Comparison of ENCODE assay signal across 1 cellular context in genomic region chr2:241314933-241315182, GRCh38.
TF ChIP-seq lines count a peak whose summit lies in the region.

No MANE protein-coding gene starts in this region.

TF ChIP-seq in HEK293, 187 proteins besides CTCF, POLR2A, EP300 and RAD21 (continued from another document and continues in another):
- TF ChIP-seq ZBTB49 (tag by site-specific recombination; IDR thresholded peaks at IDR 0.05; ENCODE audit: low read depth), result no peak
- no peak for TF ChIP-seq ZNF701 (tag by site-specific recombination; IDR thresholded peaks at IDR 0.05)
- TF ChIP-seq ZNF692 (tag by site-specific recombination; IDR thresholded peaks at IDR 0.05), result peak; percentile 97; the same call in 1 of the 2 replicates
- 0 out of 2 replicates have a peak, but pooled peaks have one; percentile 10 for TF ChIP-seq TRIM28 (IDR thresholded peaks at IDR 0.05; ENCODE audit: borderline replicate concordance, low read length)
- TF ChIP-seq OVOL3 (tag by site-specific recombination; IDR thresholded peaks at IDR 0.05), result no peak
- TF ChIP-seq ZNF777 (tag by site-specific recombination; IDR thresholded peaks at IDR 0.05; ENCODE audit: borderline replicate concordance), result no peak
- TF ChIP-seq KLF16 (tag by site-specific recombination; IDR thresholded peaks at IDR 0.05), result no peak
- TF ChIP-seq GFI1B (tag by site-specific recombination; IDR thresholded peaks at IDR 0.05), result no peak
- TF ChIP-seq ZNF843 (tag by site-specific recombination; IDR thresholded peaks at IDR 0.05), result no peak
- no peak for TF ChIP-seq ZNF202 (tag by site-specific recombination; IDR thresholded peaks at IDR 0.05; ENCODE audit: borderline replicate concordance)
- TF ChIP-seq, protein P1, sequence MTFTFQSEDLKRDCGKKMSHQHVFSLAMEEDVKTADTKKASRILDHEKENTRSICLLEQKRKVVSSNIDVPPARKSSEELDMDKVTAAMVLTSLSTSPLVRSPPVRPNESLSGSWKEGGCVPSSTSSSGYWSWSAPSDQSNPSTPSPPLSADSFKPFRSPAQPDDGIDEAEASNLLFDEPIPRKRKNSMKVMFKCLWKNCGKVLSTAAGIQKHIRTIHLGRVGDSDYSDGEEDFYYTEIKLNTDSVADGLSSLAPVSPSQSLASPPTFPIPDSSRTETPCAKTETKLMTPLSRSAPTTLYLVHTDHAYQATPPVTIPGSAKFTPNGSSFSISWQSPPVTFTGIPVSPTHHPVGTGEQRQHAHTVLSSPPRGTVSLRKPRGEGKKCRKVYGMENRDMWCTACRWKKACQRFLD (tag by site-specific recombination; IDR thresholded peaks at IDR 0.05), result no peak
- TF ChIP-seq, protein P2, sequence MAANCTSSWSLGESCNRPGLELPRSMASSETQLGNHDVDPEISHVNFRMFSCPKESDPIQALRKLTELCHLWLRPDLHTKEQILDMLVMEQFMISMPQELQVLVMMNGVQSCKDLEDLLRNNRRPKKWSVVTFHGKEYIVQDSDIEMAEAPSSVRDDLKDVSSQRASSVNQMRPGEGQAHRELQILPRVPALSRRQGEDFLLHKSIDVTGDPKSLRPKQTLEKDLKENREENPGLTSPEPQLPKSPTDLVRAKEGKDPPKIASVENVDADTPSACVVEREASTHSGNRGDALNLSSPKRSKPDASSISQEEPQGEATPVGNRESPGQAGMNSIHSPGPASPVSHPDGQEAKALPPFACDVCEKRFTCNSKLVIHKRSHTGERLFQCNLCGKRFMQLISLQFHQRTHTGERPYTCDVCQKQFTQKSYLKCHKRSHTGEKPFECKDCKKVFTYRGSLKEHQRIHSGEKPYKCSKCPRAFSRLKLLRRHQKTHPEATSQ (tag by site-specific recombination; IDR thresholded peaks at IDR 0.05), result 0 out of 2 replicates have a peak, but pooled peaks have one; percentile 27
- no peak for TF ChIP-seq ZNF138 (tag by site-specific recombination; IDR thresholded peaks at IDR 0.05; ENCODE audit: borderline replicate concordance)
- peak; percentile 93 for TF ChIP-seq HIC1 (tag by site-specific recombination; IDR thresholded peaks at IDR 0.05)
- peak; percentile 94; the same call in 1 of the 2 replicates for TF ChIP-seq ZBTB20 (tag by site-specific recombination; IDR thresholded peaks at IDR 0.05)
- TF ChIP-seq ZNF596 (tag by site-specific recombination; IDR thresholded peaks at IDR 0.05), result peak; percentile 45; the same call in 1 of the 2 replicates
- no peak for TF ChIP-seq ZNF548 (tag by site-specific recombination; IDR thresholded peaks at IDR 0.05)
- peak; percentile 79 for TF ChIP-seq ZBTB48 (tag by site-specific recombination; IDR thresholded peaks at IDR 0.05)
- TF ChIP-seq ZNF776 (tag by site-specific recombination; IDR thresholded peaks at IDR 0.05; ENCODE audit: borderline replicate concordance), result no peak
- TF ChIP-seq, protein P3, sequence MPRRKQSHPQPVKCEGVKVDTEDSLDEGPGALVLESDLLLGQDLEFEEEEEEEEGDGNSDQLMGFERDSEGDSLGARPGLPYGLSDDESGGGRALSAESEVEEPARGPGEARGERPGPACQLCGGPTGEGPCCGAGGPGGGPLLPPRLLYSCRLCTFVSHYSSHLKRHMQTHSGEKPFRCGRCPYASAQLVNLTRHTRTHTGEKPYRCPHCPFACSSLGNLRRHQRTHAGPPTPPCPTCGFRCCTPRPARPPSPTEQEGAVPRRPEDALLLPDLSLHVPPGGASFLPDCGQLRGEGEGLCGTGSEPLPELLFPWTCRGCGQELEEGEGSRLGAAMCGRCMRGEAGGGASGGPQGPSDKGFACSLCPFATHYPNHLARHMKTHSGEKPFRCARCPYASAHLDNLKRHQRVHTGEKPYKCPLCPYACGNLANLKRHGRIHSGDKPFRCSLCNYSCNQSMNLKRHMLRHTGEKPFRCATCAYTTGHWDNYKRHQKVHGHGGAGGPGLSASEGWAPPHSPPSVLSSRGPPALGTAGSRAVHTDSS (tag by site-specific recombination; IDR thresholded peaks at IDR 0.05), result no peak
- peak; percentile 42; the same call in 1 of the 2 replicates for TF ChIP-seq KLF1 (tag by site-specific recombination; IDR thresholded peaks at IDR 0.05)
- no peak for TF ChIP-seq ZNF121 (tag by site-specific recombination; IDR thresholded peaks at IDR 0.05)
- no peak for TF ChIP-seq EGR2 (tag by site-specific recombination; IDR thresholded peaks at IDR 0.05; ENCODE audit: low read depth)
- TF ChIP-seq, protein P4, sequence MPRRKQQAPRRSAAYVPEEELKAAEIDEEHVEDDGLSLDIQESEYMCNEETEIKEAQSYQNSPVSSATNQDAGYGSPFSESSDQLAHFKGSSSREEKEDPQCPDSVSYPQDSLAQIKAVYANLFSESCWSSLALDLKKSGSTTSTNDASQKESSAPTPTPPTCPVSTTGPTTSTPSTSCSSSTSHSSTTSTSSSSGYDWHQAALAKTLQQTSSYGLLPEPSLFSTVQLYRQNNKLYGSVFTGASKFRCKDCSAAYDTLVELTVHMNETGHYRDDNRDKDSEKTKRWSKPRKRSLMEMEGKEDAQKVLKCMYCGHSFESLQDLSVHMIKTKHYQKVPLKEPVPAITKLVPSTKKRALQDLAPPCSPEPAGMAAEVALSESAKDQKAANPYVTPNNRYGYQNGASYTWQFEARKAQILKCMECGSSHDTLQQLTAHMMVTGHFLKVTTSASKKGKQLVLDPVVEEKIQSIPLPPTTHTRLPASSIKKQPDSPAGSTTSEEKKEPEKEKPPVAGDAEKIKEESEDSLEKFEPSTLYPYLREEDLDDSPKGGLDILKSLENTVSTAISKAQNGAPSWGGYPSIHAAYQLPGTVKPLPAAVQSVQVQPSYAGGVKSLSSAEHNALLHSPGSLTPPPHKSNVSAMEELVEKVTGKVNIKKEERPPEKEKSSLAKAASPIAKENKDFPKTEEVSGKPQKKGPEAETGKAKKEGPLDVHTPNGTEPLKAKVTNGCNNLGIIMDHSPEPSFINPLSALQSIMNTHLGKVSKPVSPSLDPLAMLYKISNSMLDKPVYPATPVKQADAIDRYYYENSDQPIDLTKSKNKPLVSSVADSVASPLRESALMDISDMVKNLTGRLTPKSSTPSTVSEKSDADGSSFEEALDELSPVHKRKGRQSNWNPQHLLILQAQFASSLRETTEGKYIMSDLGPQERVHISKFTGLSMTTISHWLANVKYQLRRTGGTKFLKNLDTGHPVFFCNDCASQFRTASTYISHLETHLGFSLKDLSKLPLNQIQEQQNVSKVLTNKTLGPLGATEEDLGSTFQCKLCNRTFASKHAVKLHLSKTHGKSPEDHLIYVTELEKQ (tag by site-specific recombination; IDR thresholded peaks at IDR 0.05; ENCODE audit: borderline replicate concordance), result no peak
- TF ChIP-seq ZFHX2 (tag by site-specific recombination; conservative IDR thresholded peaks at IDR 0.05), result no peak
- no peak; the same call in none of the 2 replicates for TF ChIP-seq ZNF423 (tag by site-specific recombination; IDR thresholded peaks at IDR 0.05)
- TF ChIP-seq ZNF529 (tag by site-specific recombination; IDR thresholded peaks at IDR 0.05; ENCODE audit: insufficient replicate concordance), result no peak
- no peak for TF ChIP-seq ZNF544 (tag by site-specific recombination; IDR thresholded peaks at IDR 0.05)
- TF ChIP-seq ZSCAN16 (tag by site-specific recombination; IDR thresholded peaks at IDR 0.05), result no peak
- TF ChIP-seq ZNF561 (tag by site-specific recombination; IDR thresholded peaks at IDR 0.05; ENCODE audit: borderline replicate concordance), result no peak; the same call in 1 of the 2 replicates
- no peak for TF ChIP-seq YY1 (tag by site-specific recombination; IDR thresholded peaks at IDR 0.05)
- no peak for TF ChIP-seq ZNF639 (tag by site-specific recombination; IDR thresholded peaks at IDR 0.05)
- TF ChIP-seq ZNF768 (tag by site-specific recombination; IDR thresholded peaks at IDR 0.05), result 0 out of 2 replicates have a peak, but pooled peaks have one; percentile 34
- no peak for TF ChIP-seq SP7 (tag by site-specific recombination; IDR thresholded peaks at IDR 0.05)
- no peak for TF ChIP-seq ZNF416 (tag by site-specific recombination; IDR thresholded peaks at IDR 0.05)
- no peak for TF ChIP-seq ZNF175 (tag by site-specific recombination; IDR thresholded peaks at IDR 0.05)
- peak; percentile 21; the same call in 1 of the 2 replicates for TF ChIP-seq ZSCAN30 (tag by site-specific recombination; IDR thresholded peaks at IDR 0.05)
- TF ChIP-seq ZSCAN4 (tag by site-specific recombination; IDR thresholded peaks at IDR 0.05), result no peak
- TF ChIP-seq, protein P5, sequence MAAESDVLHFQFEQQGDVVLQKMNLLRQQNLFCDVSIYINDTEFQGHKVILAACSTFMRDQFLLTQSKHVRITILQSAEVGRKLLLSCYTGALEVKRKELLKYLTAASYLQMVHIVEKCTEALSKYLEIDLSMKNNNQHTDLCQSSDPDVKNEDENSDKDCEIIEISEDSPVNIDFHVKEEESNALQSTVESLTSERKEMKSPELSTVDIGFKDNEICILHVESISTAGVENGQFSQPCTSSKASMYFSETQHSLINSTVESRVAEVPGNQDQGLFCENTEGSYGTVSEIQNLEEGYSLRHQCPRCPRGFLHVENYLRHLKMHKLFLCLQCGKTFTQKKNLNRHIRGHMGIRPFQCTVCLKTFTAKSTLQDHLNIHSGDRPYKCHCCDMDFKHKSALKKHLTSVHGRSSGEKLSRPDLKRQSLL (tag by site-specific recombination; IDR thresholded peaks at IDR 0.05), result no peak
- TF ChIP-seq ZNF366 (tag by site-specific recombination; conservative IDR thresholded peaks at IDR 0.05), result no peak
- TF ChIP-seq SP2 (tag by site-specific recombination; IDR thresholded peaks at IDR 0.05), result no peak
- no peak for TF ChIP-seq ZNF660 (tag by site-specific recombination; IDR thresholded peaks at IDR 0.05)
- TF ChIP-seq ZNF140 (tag by site-specific recombination; IDR thresholded peaks at IDR 0.05), result no peak
- TF ChIP-seq ZNF211 (tag by site-specific recombination; IDR thresholded peaks at IDR 0.05; ENCODE audit: low read depth), result no peak
